ENCODE assay signal across 8 cellular contexts in the genomic region with DNA sequence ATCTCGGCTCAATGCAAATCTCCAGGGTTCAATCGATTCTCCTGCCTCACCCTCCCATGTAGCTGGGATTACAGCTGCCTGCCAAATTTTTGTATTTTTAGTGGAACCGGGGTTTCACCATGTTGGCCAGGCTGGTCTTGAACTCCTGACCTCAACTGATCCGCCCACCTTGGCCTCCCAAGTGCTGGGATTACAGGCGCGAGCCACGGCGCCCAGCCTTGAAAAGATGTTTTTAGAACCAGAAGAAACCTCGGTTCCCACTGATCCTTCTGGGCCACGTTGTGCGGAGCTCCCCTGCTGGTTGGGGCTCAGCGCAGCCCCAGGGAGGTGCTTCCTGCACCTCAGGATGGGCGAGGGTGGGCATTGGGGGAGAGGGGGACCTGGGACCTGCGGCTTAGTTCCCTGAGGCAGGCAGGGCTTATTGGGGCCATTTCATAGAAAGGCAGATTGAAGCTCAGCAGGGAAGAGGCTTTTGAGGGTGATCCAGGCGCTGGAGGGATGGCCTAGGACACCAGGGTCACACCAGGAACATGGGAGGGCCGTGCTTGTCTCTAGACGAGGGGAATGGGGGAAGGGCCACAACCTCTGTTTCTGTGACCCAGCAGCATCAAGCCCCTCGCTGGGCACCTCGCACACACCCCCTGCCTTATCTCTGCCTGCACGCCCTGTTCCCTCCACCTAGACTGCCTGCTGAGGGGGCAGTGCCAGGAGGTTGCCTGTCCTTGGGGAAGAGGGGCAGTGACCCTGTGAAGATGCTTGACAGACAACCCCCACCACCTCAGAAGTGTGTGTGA. TPM values are rescaled to one million over a fixed set of nuclear protein-coding genes. Genes with fewer than 3 reads are reported as not detected.
DNase-seq lines count a peak whose midpoint lies in the region; ATAC-seq and TF ChIP-seq lines count a peak whose summit lies in the region.

No MANE protein-coding gene starts in this region.

- H3K36me3 ChIP-seq in upper lobe of left lung, result peaks cover under 1 to 41% (median 34%) of the 10 kb centered on the region in 4 donors

- ATAC-seq in upper lobe of left lung (ENCODE audit: low FRiP score in 2 of 2), result peak in 1 of 2 donors; percentile 4
- ATAC-seq in HG02759 (IDR thresholded peaks at IDR 0.05; ENCODE audit: unreplicated experiment), result no peak
- ATAC-seq in GM21367 (IDR thresholded peaks at IDR 0.05; ENCODE audit: unreplicated experiment), result no peak

- TF ChIP-seq CTCF in upper lobe of left lung (IDR thresholded peaks at IDR 0.05), result no peak

- no peak for TF ChIP-seq POLR2A in upper lobe of left lung (IDR thresholded peaks at IDR 0.05)

- no peaks in the 10 kb centered on the region for H3K9me3 ChIP-seq in upper lobe of left lung

- peaks cover 16 to 36% (median 28%) of the 10 kb centered on the region in 4 donors for H3K4me1 ChIP-seq in upper lobe of left lung

- peak; percentile 60 for DNase-seq in activated CD8-positive, alpha-beta memory T cell treated with anti-CD3 and anti-CD28 coated beads for 24 hours
- DNase-seq in activated CD8-positive, alpha-beta memory T cell treated with anti-CD3 and anti-CD28 coated beads, Interleukin-2, amount 50 U/mL, for 4 hours, result no peak
- no peak for DNase-seq in caudate nucleus (lab: John Stamatoyannopoulos, UW)
- peak; percentile 62 for DNase-seq in mesenteric fat pad (ENCODE audit: low spot score)
- DNase-seq in upper lobe of left lung, result peak; percentile 21 to 46
- DNase-seq in NCI-H2227 treated with DMSO at 0.1 percent for 48 hours (lab: John Stamatoyannopoulos, UW), result no peak

- no peaks in the 10 kb centered on the region for H3K27me3 ChIP-seq in upper lobe of left lung

- H3K27ac ChIP-seq in caudate nucleus (ENCODE audit: low read depth, low read length) (peak overlapping the region; percentile 46), upper lobe of left lung (peak overlapping the region; percentile 68 to 83 (median 76))

- TF ChIP-seq EP300 in upper lobe of left lung (IDR thresholded peaks at IDR 0.05), result no peak

- peak overlapping the region in 1 of 4 donors; percentile 5 for H3K4me3 ChIP-seq in upper lobe of left lung

- WGBS in upper lobe of left lung, 2 donors, result 62 to 68% methylated on average over 18 to 20 of the region's 20 CpGs

RNA-seq across cellular contexts. Expression of a gene that starts 6.3 kb away (rescaled TPM):
- total RNA-seq in mesenteric fat pad (272 TPM), upper lobe of left lung (100 to 1,000 TPM; 184 to 651 (median 290) TPM)

RNA-seq across cellular contexts. Expression of a gene that starts 44.4 kb away (rescaled TPM):
- total RNA-seq in mesenteric fat pad, result 63.9 TPM
- total RNA-seq in upper lobe of left lung, result 100 to 1,000 TPM in 3 of 6 donors, 10 to 100 TPM in 3; 59.1 to 358 (median 103) TPM

Comparison
In these comparisons a context has a peak if more than half of its experiments do, and no peak if none do; other contexts are left out.
1. DNase-seq: peak in activated CD8-positive, alpha-beta memory T cell treated with anti-CD3 and anti-CD28 coated beads for 24 hours (single experiment), mesenteric fat pad (single experiment) and upper lobe of left lung (2 of 2); none in activated CD8-positive, alpha-beta memory T cell treated with anti-CD3 and anti-CD28 coated beads, Interleukin-2, amount 50 U/mL, for 4 hours (single experiment), caudate nucleus (0 of 61) and NCI-H2227 treated with DMSO at 0.1 percent for 48 hours (single experiment).